16 cellular contexts compared by ENCODE assay signal in genomic region chr16:65124596-65124995, GRCh38. TPM values are rescaled to one million over a fixed set of nuclear protein-coding genes. Genes with fewer than 3 reads are reported as not detected.
DNase-seq lines count a peak whose midpoint lies in the region; ATAC-seq and TF ChIP-seq lines count a peak whose summit lies in the region.
"Had no signal": no experiment of that assay in that cellular context is flagged by ENCODE, and none has a peak within 500 bp of the region (broad histone marks: within the 10 kb centered on the region; RNA-seq: fewer than 3 reads in every experiment).

No MANE protein-coding gene starts in this region.

- H3K27ac Mint-ChIP-seq in progenitor cell of endocrine pancreas = no peak overlapping the region
- H3K27ac Mint-ChIP-seq: activated naive CD4-positive, alpha-beta T cell treated with anti-CD3 and anti-CD28 coated beads, Interleukin-2, amount 50 U/mL, for 72 hours had no signal

- in situ Hi-C loops in astrocyte of the spinal cord (cut with HindIII; ENCODE audit: low sequenced_read_pairs) = no loop called here

- peaks cover 71% of the 10 kb centered on the region for H3K79me2 ChIP-seq in smooth muscle cell (ENCODE audit: low read depth)

- peaks cover 57% of the 10 kb centered on the region for H3K27me3 Mint-ChIP-seq in progenitor cell of endocrine pancreas

- peaks cover 11% of the 10 kb centered on the region for H3K4me1 Mint-ChIP-seq in progenitor cell of endocrine pancreas (ENCODE audit: low read depth)

- peak overlapping the region; percentile 81 for H3K4me3 ChIP-seq in AG10803 (ENCODE audit: low read length)
- peak overlapping the region; percentile 98 for H3K4me3 ChIP-seq in astrocyte of the spinal cord (ENCODE audit: low read depth, low read length)
- peak overlapping the region; percentile 71 to 91 for H3K4me3 ChIP-seq in foreskin fibroblast (ENCODE audit: low read depth in 1 of 2, low read length in 2 of 2)
- H3K4me3 ChIP-seq in smooth muscle cell = peak overlapping the region; percentile 95

- H3K9ac ChIP-seq in smooth muscle cell (ENCODE audit: low read depth) = peak overlapping the region; percentile 84

- no peaks in the 10 kb centered on the region for H3K36me3 Mint-ChIP-seq in progenitor cell of endocrine pancreas (ENCODE audit: insufficient read depth)

- no peaks in the 10 kb centered on the region for H3K27me3 ChIP-seq in smooth muscle cell (ENCODE audit: low read depth)

- no peaks in the 10 kb centered on the region for H3K9me3 Mint-ChIP-seq in progenitor cell of endocrine pancreas (ENCODE audit: low read depth)
- H3K9me3 Mint-ChIP-seq: activated naive CD4-positive, alpha-beta T cell treated with anti-CD3 and anti-CD28 coated beads, Interleukin-2, amount 50 U/mL, for 72 hours had no signal

- H3K9me3 ChIP-seq in smooth muscle cell (replicated peaks; ENCODE audit: low read depth) = no peaks in the 10 kb centered on the region
- H3K9me3 ChIP-seq: left lung had no signal

- no peak overlapping the region for H3K4me3 Mint-ChIP-seq in progenitor cell of endocrine pancreas (ENCODE audit: low read depth)

- H4K20me1 ChIP-seq in smooth muscle cell (ENCODE audit: low read depth) = peaks cover 22% of the 10 kb centered on the region

- peak overlapping the region; percentile 94 for H3K27ac ChIP-seq in smooth muscle cell (ENCODE audit: low read depth)
- H3K27ac ChIP-seq: cardiac muscle cell had no signal

- TF ChIP-seq CTCF in AG10803 (conservative IDR thresholded peaks at IDR 0.05; ENCODE audit: low read length) (no peak), astrocyte of the spinal cord (IDR thresholded peaks at IDR 0.05; ENCODE audit: low read depth, low read length) (no peak), foreskin fibroblast (IDR thresholded peaks at IDR 0.05; ENCODE audit: low read depth, low read length) (no peak), smooth muscle cell (IDR thresholded peaks at IDR 0.05; ENCODE audit: borderline replicate concordance, insufficient read depth, poor library complexity, severe bottlenecking) (no peak), progenitor cell of endocrine pancreas (IDR thresholded peaks at IDR 0.05; ENCODE audit: unreplicated experiment) (no peak)

- no peak for DNase-seq in AG10803 (ENCODE audit: low read depth)
- no peak for DNase-seq in astrocyte of the spinal cord (ENCODE audit: low read depth, low spot score)
- no peak for DNase-seq in foreskin fibroblast
- no peak for DNase-seq in smooth muscle cell (lab: John Stamatoyannopoulos, UW; ENCODE audit: unreplicated experiment)
- DNase-seq in NCI-H146 (lab: John Stamatoyannopoulos, UW) = no peak
- DNase-seq in progenitor cell of endocrine pancreas (ENCODE audit: low spot score, unreplicated experiment) = no peak
- DNase-seq: activated CD4-positive, alpha-beta T cell treated with anti-CD3 and anti-CD28 coated beads, Interleukin-2, amount 50 U/mL, for 4 hours; activated T-cell treated with anti-CD3 and anti-CD28 coated beads, Interleukin-2, amount 50 U/mL, for 48 hours; DND-41; effector CD8-positive, alpha-beta T cell; left lung; NCI-H1105 treated with DMSO at 0.1 percent for 48 hours had no signal

- ATAC-seq in GM18870 (IDR thresholded peaks at IDR 0.05; ENCODE audit: unreplicated experiment) (no peak), GM18907 (IDR thresholded peaks at IDR 0.05; ENCODE audit: unreplicated experiment) (no peak)
- ATAC-seq: activated naive CD4-positive, alpha-beta T cell treated with anti-CD3 and anti-CD28 coated beads, Interleukin-2, amount 50 U/mL, for 72 hours; left lung had no signal

- H2AFZ ChIP-seq in smooth muscle cell (ENCODE audit: low read depth) = no peak overlapping the region

- H3K4me1 ChIP-seq in smooth muscle cell (ENCODE audit: low read depth) = peaks cover 9% of the 10 kb centered on the region
- H3K4me1 ChIP-seq: left lung had no signal

- peaks cover 42% of the 10 kb centered on the region for H3F3A ChIP-seq in smooth muscle cell (ENCODE audit: low read depth)

- H3K4me2 ChIP-seq in smooth muscle cell = peak overlapping the region; percentile 92

- no peaks in the 10 kb centered on the region for H3K36me3 ChIP-seq in smooth muscle cell (ENCODE audit: low read depth)
- H3K36me3 ChIP-seq: cardiac muscle cell, left lung had no signal

- 50% methylated on average over 2 of the region's 2 CpGs for WGBS in smooth muscle cell (ENCODE audit: low lambda C conversion rate)

RNA-seq across cellular contexts. Expression of gene CDH11, which starts 2.7 kb away (rescaled TPM):
- total RNA-seq in smooth muscle cell = 1,172 and 1,251 TPM in 2 replicates
- 637 and 1,034 TPM in 2 replicates for polyA plus RNA-seq in smooth muscle cell
- total RNA-seq in progenitor cell of endocrine pancreas = 5.5 and 6.0 TPM in 2 replicates
- total RNA-seq: activated naive CD4-positive, alpha-beta T cell treated with anti-CD3 and anti-CD28 coated beads, Interleukin-2, amount 50 U/mL, for 72 hours had no signal

Comparison
In these comparisons a context has a peak if more than half of its experiments do, and no peak if none do; other contexts are left out.
1. RNA of gene CDH11, which starts 2.7 kb away (total RNA-seq): 1,172 to 1,251 TPM in smooth muscle cell; 5.5 to 6.0 TPM in progenitor cell of endocrine pancreas; every median in the first group is over 100 times any median in the second.
2. Peak in every context shown above with its lines, with median percentiles within 50 percentile points of each other: H3K4me3 ChIP-seq.